1 cellular context compared by ENCODE assay signal in genomic region chr5:150700600-150701377, GRCh38.
TF ChIP-seq lines count a peak whose summit lies in the region.

RBM22 (minus strand) TSS chr5:150701062; CDS start chr5:150700985, 77 bp downstream.

TF ChIP-seq in K562, 482 proteins besides CTCF, POLR2A, EP300 and RAD21 (continued from another document and continues in another):
- TF ChIP-seq, protein P1, sequence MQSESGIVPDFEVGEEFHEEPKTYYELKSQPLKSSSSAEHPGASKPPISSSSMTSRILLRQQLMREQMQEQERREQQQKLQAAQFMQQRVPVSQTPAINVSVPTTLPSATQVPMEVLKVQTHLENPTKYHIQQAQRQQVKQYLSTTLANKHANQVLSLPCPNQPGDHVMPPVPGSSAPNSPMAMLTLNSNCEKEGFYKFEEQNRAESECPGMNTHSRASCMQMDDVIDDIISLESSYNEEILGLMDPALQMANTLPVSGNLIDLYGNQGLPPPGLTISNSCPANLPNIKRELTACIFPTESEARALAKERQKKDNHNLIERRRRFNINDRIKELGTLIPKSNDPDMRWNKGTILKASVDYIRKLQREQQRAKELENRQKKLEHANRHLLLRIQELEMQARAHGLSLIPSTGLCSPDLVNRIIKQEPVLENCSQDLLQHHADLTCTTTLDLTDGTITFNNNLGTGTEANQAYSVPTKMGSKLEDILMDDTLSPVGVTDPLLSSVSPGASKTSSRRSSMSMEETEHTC (IDR thresholded peaks at IDR 0.05), result no peak
- TF ChIP-seq RAD51 (IDR thresholded peaks at IDR 0.05; ENCODE audit: borderline replicate concordance, low read depth) (no peak), YY1 (IDR thresholded peaks at IDR 0.05; ENCODE audit: borderline replicate concordance in 1 of 3, control insufficient read depth in 1 of 3, extremely low read depth in 1 of 3, insufficient read depth in 3 of 3, insufficient read length in 1 of 3, insufficient replicate concordance in 2 of 3, low read depth in 1 of 3, low read length in 2 of 3) (peak; percentile 58 to 97 (median 92)), TRIM28 (IDR thresholded peaks at IDR 0.05) (no peak), TCF7 (IDR thresholded peaks at IDR 0.05; ENCODE audit: borderline replicate concordance) (no peak), FOXP4 (CRISPR knock-in tag; IDR thresholded peaks at IDR 0.05; ENCODE audit: borderline replicate concordance) (no peak), SRSF3 (IDR thresholded peaks at IDR 0.05; ENCODE audit: insufficient read depth, low read length) (0 out of 2 replicates have a peak, but pooled peaks have one; percentile 31), BRF1 (IDR thresholded peaks at IDR 0.05; ENCODE audit: borderline replicate concordance, extremely low read depth, insufficient read length) (no peak), USF2 (CRISPR knock-in tag; IDR thresholded peaks at IDR 0.05) (no peak), HCFC1 (IDR thresholded peaks at IDR 0.05; ENCODE audit: low read depth, low read length) (peak; percentile 87), ID3 (CRISPR knock-in tag; IDR thresholded peaks at IDR 0.05) (no peak), ID3 (tag; IDR thresholded peaks at IDR 0.05) (no peak; the same call in 1 of the 2 replicates), GABPB2 (CRISPR knock-in tag; conservative IDR thresholded peaks at IDR 0.05) (no peak), ZNF146 (CRISPR knock-in tag; IDR thresholded peaks at IDR 0.05; ENCODE audit: unreplicated experiment) (no peak), NFIC (IDR thresholded peaks at IDR 0.05) (no peak; the same call in 1 of the 2 replicates), SAFB2 (IDR thresholded peaks at IDR 0.05; ENCODE audit: borderline replicate concordance, low read depth, low read length, severe bottlenecking) (no peak), SREBF1 (IDR thresholded peaks at IDR 0.05; ENCODE audit: borderline replicate concordance, low read depth, low read length) (no peak), TAF15 (IDR thresholded peaks at IDR 0.05; ENCODE audit: low read depth, low read length) (no peak), SOX6 (IDR thresholded peaks at IDR 0.05) (no peak), MEF2D (tag; conservative IDR thresholded peaks at IDR 0.05; ENCODE audit: low read depth) (no peak), ARHGAP35 (IDR thresholded peaks at IDR 0.05; ENCODE audit: partially characterized antibody) (no peak), MECOM (CRISPR knock-in tag; IDR thresholded peaks at IDR 0.05) (no peak), ZKSCAN1 (IDR thresholded peaks at IDR 0.05; ENCODE audit: low read depth, low read length) (no peak), ZBTB33 (CRISPR knock-in tag; IDR thresholded peaks at IDR 0.05) (no peak), ZNF830 (CRISPR knock-in tag; IDR thresholded peaks at IDR 0.05) (no peak), SNAPC5 (CRISPR knock-in tag; IDR thresholded peaks at IDR 0.05) (no peak)
- TF ChIP-seq, protein P2, sequence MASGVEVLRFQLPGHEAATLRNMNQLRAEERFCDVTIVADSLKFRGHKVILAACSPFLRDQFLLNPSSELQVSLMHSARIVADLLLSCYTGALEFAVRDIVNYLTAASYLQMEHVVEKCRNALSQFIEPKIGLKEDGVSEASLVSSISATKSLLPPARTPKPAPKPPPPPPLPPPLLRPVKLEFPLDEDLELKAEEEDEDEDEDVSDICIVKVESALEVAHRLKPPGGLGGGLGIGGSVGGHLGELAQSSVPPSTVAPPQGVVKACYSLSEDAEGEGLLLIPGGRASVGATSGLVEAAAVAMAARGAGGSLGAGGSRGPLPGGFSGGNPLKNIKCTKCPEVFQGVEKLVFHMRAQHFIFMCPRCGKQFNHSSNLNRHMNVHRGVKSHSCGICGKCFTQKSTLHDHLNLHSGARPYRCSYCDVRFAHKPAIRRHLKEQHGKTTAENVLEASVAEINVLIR (CRISPR knock-in tag; IDR thresholded peaks at IDR 0.05), result peak; percentile 92
- TF ChIP-seq, protein P3, sequence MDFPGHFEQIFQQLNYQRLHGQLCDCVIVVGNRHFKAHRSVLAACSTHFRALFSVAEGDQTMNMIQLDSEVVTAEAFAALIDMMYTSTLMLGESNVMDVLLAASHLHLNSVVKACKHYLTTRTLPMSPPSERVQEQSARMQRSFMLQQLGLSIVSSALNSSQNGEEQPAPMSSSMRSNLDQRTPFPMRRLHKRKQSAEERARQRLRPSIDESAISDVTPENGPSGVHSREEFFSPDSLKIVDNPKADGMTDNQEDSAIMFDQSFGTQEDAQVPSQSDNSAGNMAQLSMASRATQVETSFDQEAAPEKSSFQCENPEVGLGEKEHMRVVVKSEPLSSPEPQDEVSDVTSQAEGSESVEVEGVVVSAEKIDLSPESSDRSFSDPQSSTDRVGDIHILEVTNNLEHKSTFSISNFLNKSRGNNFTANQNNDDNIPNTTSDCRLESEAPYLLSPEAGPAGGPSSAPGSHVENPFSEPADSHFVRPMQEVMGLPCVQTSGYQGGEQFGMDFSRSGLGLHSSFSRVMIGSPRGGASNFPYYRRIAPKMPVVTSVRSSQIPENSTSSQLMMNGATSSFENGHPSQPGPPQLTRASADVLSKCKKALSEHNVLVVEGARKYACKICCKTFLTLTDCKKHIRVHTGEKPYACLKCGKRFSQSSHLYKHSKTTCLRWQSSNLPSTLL (IDR thresholded peaks at IDR 0.05), result no peak
- TF ChIP-seq, protein P4, sequence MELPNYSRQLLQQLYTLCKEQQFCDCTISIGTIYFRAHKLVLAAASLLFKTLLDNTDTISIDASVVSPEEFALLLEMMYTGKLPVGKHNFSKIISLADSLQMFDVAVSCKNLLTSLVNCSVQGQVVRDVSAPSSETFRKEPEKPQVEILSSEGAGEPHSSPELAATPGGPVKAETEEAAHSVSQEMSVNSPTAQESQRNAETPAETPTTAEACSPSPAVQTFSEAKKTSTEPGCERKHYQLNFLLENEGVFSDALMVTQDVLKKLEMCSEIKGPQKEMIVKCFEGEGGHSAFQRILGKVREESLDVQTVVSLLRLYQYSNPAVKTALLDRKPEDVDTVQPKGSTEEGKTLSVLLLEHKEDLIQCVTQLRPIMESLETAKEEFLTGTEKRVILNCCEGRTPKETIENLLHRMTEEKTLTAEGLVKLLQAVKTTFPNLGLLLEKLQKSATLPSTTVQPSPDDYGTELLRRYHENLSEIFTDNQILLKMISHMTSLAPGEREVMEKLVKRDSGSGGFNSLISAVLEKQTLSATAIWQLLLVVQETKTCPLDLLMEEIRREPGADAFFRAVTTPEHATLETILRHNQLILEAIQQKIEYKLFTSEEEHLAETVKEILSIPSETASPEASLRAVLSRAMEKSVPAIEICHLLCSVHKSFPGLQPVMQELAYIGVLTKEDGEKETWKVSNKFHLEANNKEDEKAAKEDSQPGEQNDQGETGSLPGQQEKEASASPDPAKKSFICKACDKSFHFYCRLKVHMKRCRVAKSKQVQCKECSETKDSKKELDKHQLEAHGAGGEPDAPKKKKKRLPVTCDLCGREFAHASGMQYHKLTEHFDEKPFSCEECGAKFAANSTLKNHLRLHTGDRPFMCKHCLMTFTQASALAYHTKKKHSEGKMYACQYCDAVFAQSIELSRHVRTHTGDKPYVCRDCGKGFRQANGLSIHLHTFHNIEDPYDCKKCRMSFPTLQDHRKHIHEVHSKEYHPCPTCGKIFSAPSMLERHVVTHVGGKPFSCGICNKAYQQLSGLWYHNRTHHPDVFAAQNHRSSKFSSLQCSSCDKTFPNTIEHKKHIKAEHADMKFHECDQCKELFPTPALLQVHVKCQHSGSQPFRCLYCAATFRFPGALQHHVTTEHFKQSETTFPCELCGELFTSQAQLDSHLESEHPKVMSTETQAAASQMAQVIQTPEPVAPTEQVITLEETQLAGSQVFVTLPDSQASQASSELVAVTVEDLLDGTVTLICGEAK (IDR thresholded peaks at IDR 0.05), result peak; percentile 79
- TF ChIP-seq, protein P4 (CRISPR knock-in tag; IDR thresholded peaks at IDR 0.05), result no peak
- TF ChIP-seq, protein P5, sequence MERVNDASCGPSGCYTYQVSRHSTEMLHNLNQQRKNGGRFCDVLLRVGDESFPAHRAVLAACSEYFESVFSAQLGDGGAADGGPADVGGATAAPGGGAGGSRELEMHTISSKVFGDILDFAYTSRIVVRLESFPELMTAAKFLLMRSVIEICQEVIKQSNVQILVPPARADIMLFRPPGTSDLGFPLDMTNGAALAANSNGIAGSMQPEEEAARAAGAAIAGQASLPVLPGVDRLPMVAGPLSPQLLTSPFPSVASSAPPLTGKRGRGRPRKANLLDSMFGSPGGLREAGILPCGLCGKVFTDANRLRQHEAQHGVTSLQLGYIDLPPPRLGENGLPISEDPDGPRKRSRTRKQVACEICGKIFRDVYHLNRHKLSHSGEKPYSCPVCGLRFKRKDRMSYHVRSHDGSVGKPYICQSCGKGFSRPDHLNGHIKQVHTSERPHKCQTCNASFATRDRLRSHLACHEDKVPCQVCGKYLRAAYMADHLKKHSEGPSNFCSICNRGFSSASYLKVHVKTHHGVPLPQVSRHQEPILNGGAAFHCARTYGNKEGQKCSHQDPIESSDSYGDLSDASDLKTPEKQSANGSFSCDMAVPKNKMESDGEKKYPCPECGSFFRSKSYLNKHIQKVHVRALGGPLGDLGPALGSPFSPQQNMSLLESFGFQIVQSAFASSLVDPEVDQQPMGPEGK (CRISPR knock-in tag; IDR thresholded peaks at IDR 0.05; ENCODE audit: borderline replicate concordance), result no peak
- TF ChIP-seq, protein P6, sequence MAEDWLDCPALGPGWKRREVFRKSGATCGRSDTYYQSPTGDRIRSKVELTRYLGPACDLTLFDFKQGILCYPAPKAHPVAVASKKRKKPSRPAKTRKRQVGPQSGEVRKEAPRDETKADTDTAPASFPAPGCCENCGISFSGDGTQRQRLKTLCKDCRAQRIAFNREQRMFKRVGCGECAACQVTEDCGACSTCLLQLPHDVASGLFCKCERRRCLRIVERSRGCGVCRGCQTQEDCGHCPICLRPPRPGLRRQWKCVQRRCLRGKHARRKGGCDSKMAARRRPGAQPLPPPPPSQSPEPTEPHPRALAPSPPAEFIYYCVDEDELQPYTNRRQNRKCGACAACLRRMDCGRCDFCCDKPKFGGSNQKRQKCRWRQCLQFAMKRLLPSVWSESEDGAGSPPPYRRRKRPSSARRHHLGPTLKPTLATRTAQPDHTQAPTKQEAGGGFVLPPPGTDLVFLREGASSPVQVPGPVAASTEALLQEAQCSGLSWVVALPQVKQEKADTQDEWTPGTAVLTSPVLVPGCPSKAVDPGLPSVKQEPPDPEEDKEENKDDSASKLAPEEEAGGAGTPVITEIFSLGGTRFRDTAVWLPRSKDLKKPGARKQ (CRISPR knock-in tag; IDR thresholded peaks at IDR 0.05), result no peak
